Comparison of ENCODE assay signal across 8 cellular contexts in genomic region chr22:26658161-26658560, GRCh38. TPM values are rescaled to one million over a fixed set of nuclear protein-coding genes. Genes with fewer than 3 reads are reported as not detected.
DNase-seq lines count a peak whose midpoint lies in the region; TF ChIP-seq lines count a peak whose summit lies in the region.

No MANE protein-coding gene starts in this region.

- no peaks in the 10 kb centered on the region for H3K9me2 ChIP-seq in Loucy (replicated peaks; ENCODE audit: low read depth, low read length)

- peak overlapping the region; percentile 73 for H3K4me3 ChIP-seq in Loucy (ENCODE audit: low read length, poor library complexity, severe bottlenecking)
- peak overlapping the region; percentile 64 for H3K4me3 ChIP-seq in neuron (ENCODE audit: low read length)

- H3K79me2 ChIP-seq in Loucy (ENCODE audit: insufficient read depth, low read length): no peaks in the 10 kb centered on the region

- H3K4me1 ChIP-seq in ES-I3 (ENCODE audit: insufficient read depth, low read length) (peaks cover 17% of the 10 kb centered on the region), Loucy (ENCODE audit: insufficient read depth, low read length, poor library complexity, severe bottlenecking) (peaks cover 12% of the 10 kb centered on the region), neuron (ENCODE audit: insufficient read depth, low read length) (peaks cover 44% of the 10 kb centered on the region)

- peaks cover 23% of the 10 kb centered on the region for H3K4me1 Mint-ChIP-seq in chondrocyte (ENCODE audit: low read depth)

- H3K4me2 ChIP-seq in Loucy (ENCODE audit: low read depth, low read length, poor library complexity, severe bottlenecking): peak overlapping the region; percentile 74

- peaks cover 5% of the 10 kb centered on the region for H3K27me3 Mint-ChIP-seq in chondrocyte (ENCODE audit: low read depth)

- no peaks in the 10 kb centered on the region for H4K20me1 ChIP-seq in Loucy (ENCODE audit: insufficient read depth, low read length, poor library complexity, severe bottlenecking)

- H3K27me3 ChIP-seq in Loucy (ENCODE audit: insufficient read depth, low read length, poor library complexity, severe bottlenecking) (no peaks in the 10 kb centered on the region), neuron (ENCODE audit: insufficient read depth, low read length) (no peaks in the 10 kb centered on the region)

- H3K36me3 ChIP-seq in ES-I3 (ENCODE audit: insufficient read depth, low read length) (no peaks in the 10 kb centered on the region), Loucy (ENCODE audit: insufficient read depth, low read length) (no peaks in the 10 kb centered on the region), neuron (ENCODE audit: insufficient read depth, low read length) (peaks cover 11% of the 10 kb centered on the region)

- H3K9me3 ChIP-seq in ES-I3 (ENCODE audit: control insufficient read depth, insufficient read depth, low read length) (no peaks in the 10 kb centered on the region), Loucy (ENCODE audit: insufficient read depth, low read depth, low read length) (no peaks in the 10 kb centered on the region), neuron (ENCODE audit: low read length) (no peaks in the 10 kb centered on the region)

- no peak for DNase-seq in chondrocyte (ENCODE audit: low spot score)
- DNase-seq in inferior parietal cortex (ENCODE audit: extremely low spot score): no peak
- no peak for DNase-seq in SHP77 (lab: John Stamatoyannopoulos, UW)
- no peak for DNase-seq in GM10266 (ENCODE audit: extremely low spot score)
- DNase-seq in NCI-H2107 (lab: John Stamatoyannopoulos, UW): no peak

- no peak for TF ChIP-seq CTCF in Loucy (conservative IDR thresholded peaks at IDR 0.05; ENCODE audit: low read length)
- no peak for TF ChIP-seq CTCF in chondrocyte (IDR thresholded peaks at IDR 0.05)
- no peak for TF ChIP-seq CTCF in GM10266 (IDR thresholded peaks at IDR 0.05; ENCODE audit: control insufficient read depth, insufficient read depth, low read depth, missing control alignments)

- no peaks in the 10 kb centered on the region for H3K36me3 Mint-ChIP-seq in chondrocyte (ENCODE audit: low read depth)

- H3K27ac Mint-ChIP-seq in chondrocyte (ENCODE audit: unreplicated experiment): no peak overlapping the region

- H3K9ac ChIP-seq in ES-I3 (ENCODE audit: low read depth, low read length) (peak overlapping the region; percentile 48; the same call in 1 of the 2 replicates), Loucy (ENCODE audit: low read depth, low read length, poor library complexity, severe bottlenecking) (peak overlapping the region; percentile 70)

- no peaks in the 10 kb centered on the region for H3K9me3 Mint-ChIP-seq in chondrocyte (ENCODE audit: low read depth)

- H3F3A ChIP-seq in Loucy (ENCODE audit: low read depth): no peaks in the 10 kb centered on the region

- H2AFZ ChIP-seq in Loucy (ENCODE audit: low read length) (peak overlapping the region; percentile 88), neuron (ENCODE audit: low read depth, low read length) (no peak overlapping the region)

- H3K4me3 Mint-ChIP-seq in chondrocyte (ENCODE audit: unreplicated experiment): peak overlapping the region; percentile 70

RNA-seq across cellular contexts. Expression of gene MIAT, which starts 0.8 kb away (rescaled TPM):
- 2.5 to 6.2 TPM (median 3.5 TPM) in 3 replicates for total RNA-seq in chondrocyte

RNA-seq across cellular contexts. Expression of gene CRYBA4, which starts 36.4 kb away (rescaled TPM):
- total RNA-seq in chondrocyte: not detected in 3 replicates

RNA-seq across cellular contexts. Expression of gene CRYBB1, which starts 40.3 kb away (rescaled TPM):
- total RNA-seq in chondrocyte: not detected in 3 replicates
